In genomic region chr1:1361982-1362423, GRCh38 we compare ENCODE assay signal across 2 cellular contexts.
TF ChIP-seq lines count a peak whose summit lies in the region.

No MANE protein-coding gene starts in this region.

TF ChIP-seq in GM23338, 12 proteins besides CTCF, POLR2A, EP300 and RAD21:
- TF ChIP-seq ZNF462 (CRISPR knock-in tag; IDR thresholded peaks at IDR 0.05) (no peak), ETS1 (IDR thresholded peaks at IDR 0.05) (no peak), CREB1 (CRISPR knock-in tag; IDR thresholded peaks at IDR 0.05; ENCODE audit: low read depth) (no peak)

TF ChIP-seq in K562, 482 proteins besides CTCF, POLR2A, EP300 and RAD21:
- no peak for TF ChIP-seq ZEB2 (IDR thresholded peaks at IDR 0.05)
- TF ChIP-seq ZBTB17 (CRISPR knock-in tag; IDR thresholded peaks at IDR 0.05), result peak; percentile 58; the same call in 1 of the 2 replicates
- no peak for TF ChIP-seq MEF2D (tag; conservative IDR thresholded peaks at IDR 0.05; ENCODE audit: low read depth)
- TF ChIP-seq E2F5 (CRISPR knock-in tag; IDR thresholded peaks at IDR 0.05), result no peak
- TF ChIP-seq MLLT1 (IDR thresholded peaks at IDR 0.05), result peak in 1 of 2 experiments; percentile 76; a peak in 2 of 4 replicates
- no peak for TF ChIP-seq PRMT5 (CRISPR knock-in tag; IDR thresholded peaks at IDR 0.05)
- TF ChIP-seq YY1 (IDR thresholded peaks at IDR 0.05; ENCODE audit: borderline replicate concordance in 1 of 3, control insufficient read depth in 1 of 3, extremely low read depth in 1 of 3, insufficient read depth in 3 of 3, insufficient read length in 1 of 3, insufficient replicate concordance in 2 of 3, low read depth in 1 of 3, low read length in 2 of 3), result peak in 1 of 3 experiments; percentile 28
